ENCODE assay signal across 8 cellular contexts in genomic region chr2:224650815-224651439, GRCh38.
A peak's percentile ranks its signal among the peaks of the same experiment; 100 is the strongest.
DNase-seq lines count a peak whose midpoint lies in the region; ATAC-seq, FAIRE-seq and TF ChIP-seq lines count a peak whose summit lies in the region.

No MANE protein-coding gene starts in this region.

- TF ChIP-seq CTCF in Caco-2 (IDR thresholded peaks at IDR 0.05; ENCODE audit: insufficient read depth in 1 of 2, low read depth in 1 of 2, low read length in 1 of 2, severe bottlenecking in 1 of 2, unreplicated experiment in 1 of 2): peak; percentile 36 to 57
- TF ChIP-seq CTCF in RWPE1 (conservative IDR thresholded peaks at IDR 0.05; ENCODE audit: low read depth): peak; percentile 77

- BruUV-seq in Caco-2 (replicated peaks; lab: Mats Ljungman, UMichigan): no TSS peak

- no peaks in the 10 kb centered on the region for H3K36me3 Mint-ChIP-seq in Caco-2 (ENCODE audit: insufficient read depth, unreplicated experiment)

- H3K27ac ChIP-seq in RWPE1: no peak overlapping the region

- H3K9me3 Mint-ChIP-seq in Caco-2 (ENCODE audit: unreplicated experiment): no peaks in the 10 kb centered on the region

- no peak overlapping the region for H3K4me3 Mint-ChIP-seq in Caco-2 (ENCODE audit: unreplicated experiment)

- ATAC-seq in GM19351 (IDR thresholded peaks at IDR 0.05; ENCODE audit: unreplicated experiment) (peak; percentile 67), GM18870 (IDR thresholded peaks at IDR 0.05; ENCODE audit: unreplicated experiment) (no peak), HG02759 (IDR thresholded peaks at IDR 0.05; ENCODE audit: unreplicated experiment) (no peak)

- H3K4me1 Mint-ChIP-seq in Caco-2 (ENCODE audit: low read depth, unreplicated experiment): no peaks in the 10 kb centered on the region

- no peak overlapping the region for H3K27ac Mint-ChIP-seq in Caco-2 (ENCODE audit: unreplicated experiment)

- no peaks in the 10 kb centered on the region for H3K27me3 ChIP-seq in Caco-2 (replicated peaks; ENCODE audit: control insufficient read depth, insufficient read depth, low read length)

- DNase-seq in Caco-2 (peak in 1 of 2 experiments; percentile 40), KG1 (lab: John Stamatoyannopoulos, UW) (peak; percentile 50), RWPE1 (ENCODE audit: low spot score) (peak; percentile 59), midbrain (lab: John Stamatoyannopoulos, UW) (peak; percentile 60)

- intact Hi-C loops in Caco-2 (cut with micrococcal nuclease; ENCODE audit: unreplicated experiment): loop anchor here (1.0 to 5.0 kb wide), 4 partner anchors 126 to 294 kb away; no protein-coding TSS in a partner anchor

- H3K4me1 ChIP-seq in Caco-2: no peaks in the 10 kb centered on the region

- H3K27me3 Mint-ChIP-seq in Caco-2 (ENCODE audit: insufficient read depth, unreplicated experiment): no peaks in the 10 kb centered on the region

- no peak overlapping the region for H3K4me3 ChIP-seq in Caco-2 (ENCODE audit: low read depth, low read length)

- CTCF ChIA-PET in Caco-2 (lab: Charles Lee): interaction anchor here (0.5 to 1.1 kb wide), 2 partner anchors 291 to 299 kb away, joined by 3 read pairs; no protein-coding TSS in a partner anchor
- CTCF ChIA-PET in RWPE1 (lab: Yijun Ruan, JAX): interaction anchor here (0.6 to 0.7 kb wide), 4 partner anchors 41 to 539 kb away, joined by 3 to 4 read pairs (median 3); no protein-coding TSS in a partner anchor

- POLR2A ChIA-PET in Caco-2 (lab: Charles Lee) (no interaction called here), RWPE1 (lab: Yijun Ruan, JAX; ENCODE audit: low non-redundant PET) (no interaction called here)

- no peaks in the 10 kb centered on the region for H3K9me3 ChIP-seq in Caco-2

- H3K36me3 ChIP-seq in Caco-2 (ENCODE audit: control insufficient read depth, insufficient read depth, low read length): no peaks in the 10 kb centered on the region

- peak; percentile 68 for FAIRE-seq in endometrium (lab: Jason Lieb, UNC)
